28 cellular contexts compared by ENCODE assay signal in the genomic region with DNA sequence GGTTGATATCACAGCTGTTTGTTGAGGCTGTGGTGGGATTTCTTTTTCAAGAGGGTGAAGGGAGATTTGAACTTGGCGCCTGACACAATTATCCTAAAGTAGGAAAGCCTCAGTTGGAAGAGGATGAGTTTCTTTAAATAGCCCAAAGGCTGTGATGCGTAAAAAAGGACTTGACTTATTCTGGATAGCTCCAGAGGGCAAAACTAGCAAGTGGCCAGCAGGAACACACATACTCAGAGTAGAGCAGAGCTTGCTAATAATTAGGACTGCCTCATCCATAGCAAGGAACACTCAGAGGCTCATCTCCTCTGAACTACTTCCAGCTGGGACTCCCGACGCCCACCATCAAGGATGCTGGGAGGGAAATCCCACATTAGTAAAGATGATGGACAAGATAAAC.
DNase-seq lines count a peak whose midpoint lies in the region; ATAC-seq and TF ChIP-seq lines count a peak whose summit lies in the region.
"Had no signal": no experiment of that assay in that cellular context is flagged by ENCODE, and none has a peak within 500 bp of the region (broad histone marks: within the 10 kb centered on the region; RNA-seq: fewer than 3 reads in every experiment).

No MANE protein-coding gene starts in this region.

- no peaks in the 10 kb centered on the region for H4K20me1 ChIP-seq in osteoblast (ENCODE audit: insufficient read depth, low read length)

- no peak for TF ChIP-seq CTCF in activated B cell treated with CpG ODN at 0.5 μM for 24 hours (IDR thresholded peaks at IDR 0.05)
- TF ChIP-seq CTCF in right lobe of liver (IDR thresholded peaks at IDR 0.05) = no peak
- TF ChIP-seq CTCF in osteoblast (IDR thresholded peaks at IDR 0.05; ENCODE audit: extremely low read depth, low read depth, low read length) = no peak

- no peaks in the 10 kb centered on the region for H3K27me3 Mint-ChIP-seq in activated B cell treated with CpG ODN at 0.5 μM for 24 hours
- no peaks in the 10 kb centered on the region for H3K27me3 Mint-ChIP-seq in stimulated activated naive B cell treated with anti-CD40 and anti-IgM and Interleukin-4, amounts not matched to agents 10 μg/mL and 1 μg/mL and 100 μg/mL, for 72 hours

- peak; percentile 75 for DNase-seq in G401 (ENCODE audit: low spot score)
- DNase-seq in activated B cell treated with CpG ODN at 0.5 μM for 24 hours = no peak
- DNase-seq in right lobe of liver = no peak
- no peak for DNase-seq in stimulated activated naive B cell treated with anti-CD40 and anti-IgM and Interleukin-4, amounts not matched to agents 10 μg/mL and 1 μg/mL and 100 μg/mL, for 72 hours
- DNase-seq in osteoblast (ENCODE audit: insufficient read length, low spot score, missing footprints) = no peak
- no peak for DNase-seq in ecto neural progenitor cell (ENCODE audit: low spot score)
- DNase-seq: activated CD4-positive, alpha-beta T cell treated with anti-CD3 and anti-CD28 coated beads for 4 hours; activated naive CD4-positive, alpha-beta T cell treated with Interleukin-2 at 50 U/mL for 16 hours; activated T-cell treated with anti-CD3 and anti-CD28 coated beads, Interleukin-2, amount 50 U/mL, for 4 hours; CD8-positive, alpha-beta memory T cell; cortex of kidney; DMS153; endodermal cell; H7; islet precursor cell; mammary epithelial cell; NCI-H1105; NCI-H2029; retina; RPMI8226; SK-N-SH; stimulated activated CD4-positive, alpha-beta T cell treated with anti-CD3 and anti-CD28 coated beads, Interleukin-4, amount 100 ng/mL, for 1 hour; stimulated activated naive CD4-positive, alpha-beta T cell; T-helper 17 cell had no signal

- CTCF ChIA-PET in activated B cell treated with CpG ODN at 0.5 μM for 24 hours (lab: Charles Lee) = interaction anchor here (1.2 kb wide), 1 partner anchor 174 kb away, joined by 3 read pairs; no protein-coding TSS in a partner anchor

- H3K27ac Mint-ChIP-seq in activated B cell treated with CpG ODN at 0.5 μM for 24 hours = peak overlapping the region; percentile 62
- H3K27ac Mint-ChIP-seq in stimulated activated naive B cell treated with anti-CD40 and anti-IgM and Interleukin-4, amounts not matched to agents 10 μg/mL and 1 μg/mL and 100 μg/mL, for 72 hours = peak overlapping the region; percentile 85
- H3K27ac Mint-ChIP-seq: endodermal cell, T-helper 17 cell had no signal

- H3K4me3 ChIP-seq in right lobe of liver (no peak overlapping the region), osteoblast (ENCODE audit: insufficient read depth, low read length) (no peak overlapping the region)
- H3K4me3 ChIP-seq: gastroesophageal sphincter, GM12878, tibial nerve had no signal

- no peak overlapping the region for H3K4me2 ChIP-seq in osteoblast (ENCODE audit: insufficient read depth, low read length)
- H3K4me2 ChIP-seq: SK-N-SH had no signal

- H3K36me3 Mint-ChIP-seq in activated B cell treated with CpG ODN at 0.5 μM for 24 hours (ENCODE audit: low read depth) = peaks cover 73% of the 10 kb centered on the region
- peaks cover 22 to 66% of the 10 kb centered on the region in 2 donors for H3K36me3 Mint-ChIP-seq in stimulated activated naive B cell treated with anti-CD40 and anti-IgM and Interleukin-4, amounts not matched to agents 10 μg/mL and 1 μg/mL and 100 μg/mL, for 72 hours

- TF ChIP-seq POLR2A in right lobe of liver (IDR thresholded peaks at IDR 0.05) = no peak

- H3K4me1 ChIP-seq in right lobe of liver (peaks cover 0 to 53% (median 12%) of the 10 kb centered on the region in 4 donors), osteoblast (ENCODE audit: insufficient read depth, low read length) (no peaks in the 10 kb centered on the region)

- intact Hi-C loops in activated B cell treated with CpG ODN at 0.5 μM for 24 hours (cut with micrococcal nuclease) (no loop called here), right lobe of liver (cut with DNase I) (no loop called here)

- peaks cover 86% of the 10 kb centered on the region for H3K4me1 Mint-ChIP-seq in activated B cell treated with CpG ODN at 0.5 μM for 24 hours
- H3K4me1 Mint-ChIP-seq in stimulated activated naive B cell treated with anti-CD40 and anti-IgM and Interleukin-4, amounts not matched to agents 10 μg/mL and 1 μg/mL and 100 μg/mL, for 72 hours = peaks cover 59 to 90% of the 10 kb centered on the region in 2 donors
- H3K4me1 Mint-ChIP-seq: endodermal cell had no signal

- H3K79me2 ChIP-seq in osteoblast (ENCODE audit: insufficient read depth, low read length) = no peaks in the 10 kb centered on the region

- H3K36me3 ChIP-seq in right lobe of liver = no peaks in the 10 kb centered on the region
- no peaks in the 10 kb centered on the region for H3K36me3 ChIP-seq in osteoblast (ENCODE audit: insufficient read depth, low read length)
- H3K36me3 ChIP-seq: tibial nerve had no signal

- 75% methylated on average over 1 of the region's 4 CpGs for WGBS in right lobe of liver (ENCODE audit: insufficient coverage, low coverage, low lambda C conversion rate, missing lambda C conversion rate)

- H3K27ac ChIP-seq in right lobe of liver (peak overlapping the region in 2 of 3 donors; percentile 12 to 65), osteoblast (ENCODE audit: low read depth, low read length) (no peak overlapping the region)
- H3K27ac ChIP-seq: gastroesophageal sphincter, tibial nerve had no signal

- ATAC-seq in activated B cell treated with CpG ODN at 0.5 μM for 24 hours (ENCODE audit: low read depth) (no peak), right lobe of liver (peak in 3 of 4 donors; percentile 14 to 47 (median 39)), GM19397 (IDR thresholded peaks at IDR 0.05; ENCODE audit: unreplicated experiment) (no peak)
- ATAC-seq in stimulated activated naive B cell treated with anti-CD40 and anti-IgM and Interleukin-4, amounts not matched to agents 10 μg/mL and 1 μg/mL and 100 μg/mL, for 72 hours (replicated peaks) = no peak
- ATAC-seq: activated T-cell treated with anti-CD3 and anti-CD28 coated beads, Interleukin-2, amount 50 U/mL, for 4 hours; gastroesophageal sphincter; GM12878; T-helper 17 cell had no signal

- in situ Hi-C loops in G401 (cut with HindIII; ENCODE audit: low sequenced_read_pairs) = no loop called here

- POLR2A ChIA-PET in activated B cell treated with CpG ODN at 0.5 μM for 24 hours (lab: Charles Lee) = interaction anchor here (0.8 to 1.0 kb wide), 2 partner anchors 72 to 167 kb away, joined by 3 read pairs; no protein-coding TSS in a partner anchor

- H3K9me3 Mint-ChIP-seq in activated B cell treated with CpG ODN at 0.5 μM for 24 hours = peaks cover 2% of the 10 kb centered on the region
- H3K9me3 Mint-ChIP-seq in stimulated activated naive B cell treated with anti-CD40 and anti-IgM and Interleukin-4, amounts not matched to agents 10 μg/mL and 1 μg/mL and 100 μg/mL, for 72 hours = peaks cover 3% of the 10 kb centered on the region in 2 donors

- H3K4me3 Mint-ChIP-seq in activated B cell treated with CpG ODN at 0.5 μM for 24 hours = no peak overlapping the region
- H3K4me3 Mint-ChIP-seq in stimulated activated naive B cell treated with anti-CD40 and anti-IgM and Interleukin-4, amounts not matched to agents 10 μg/mL and 1 μg/mL and 100 μg/mL, for 72 hours = no peak overlapping the region
- H3K4me3 Mint-ChIP-seq: activated T-cell treated with anti-CD3 and anti-CD28 coated beads, Interleukin-2, amount 50 U/mL, for 4 hours; CD8-positive, alpha-beta memory T cell; endodermal cell; T-helper 17 cell had no signal

- H3K27me3 ChIP-seq in right lobe of liver (no peaks in the 10 kb centered on the region), osteoblast (ENCODE audit: insufficient read depth, low read length) (peaks cover 19% of the 10 kb centered on the region)
- H3K27me3 ChIP-seq: gastroesophageal sphincter, tibial nerve had no signal

- H3K9me3 ChIP-seq in right lobe of liver = no peaks in the 10 kb centered on the region
- no peaks in the 10 kb centered on the region for H3K9me3 ChIP-seq in osteoblast (ENCODE audit: low read depth, low read length)
- H3K9me3 ChIP-seq: gastroesophageal sphincter, SK-N-SH had no signal

- H2AFZ ChIP-seq in osteoblast (ENCODE audit: low read length) = no peak overlapping the region

Comparison
In these comparisons a context has a peak if more than half of its experiments do, and no peak if none do; other contexts are left out.
1. ATAC-seq: peak in right lobe of liver (3 of 4); none in activated B cell treated with CpG ODN at 0.5 μM for 24 hours (single experiment), stimulated activated naive B cell treated with anti-CD40 and anti-IgM and Interleukin-4, amounts not matched to agents 10 μg/mL and 1 μg/mL and 100 μg/mL, for 72 hours (0 of 2) and GM19397 (single experiment).